8 cellular contexts compared by ENCODE assay signal in genomic region chr6:35343092-35343834, GRCh38. TPM values are rescaled to one million over a fixed set of nuclear protein-coding genes. Genes with fewer than 3 reads are reported as not detected.
A peak's percentile ranks its signal among the peaks of the same experiment; 100 is the strongest.
DNase-seq lines count a peak whose midpoint lies in the region; ATAC-seq, FAIRE-seq and TF ChIP-seq lines count a peak whose summit lies in the region.

No MANE protein-coding gene starts in this region.

- H3K9me3 ChIP-seq in T-helper 17 cell (ENCODE audit: control insufficient read depth, low read length, poor library complexity, severe bottlenecking) (no peaks in the 10 kb centered on the region), fibroblast of lung (ENCODE audit: control insufficient read depth, insufficient read depth, low read depth, low read length) (no peaks in the 10 kb centered on the region), neuron (ENCODE audit: low read length) (no peaks in the 10 kb centered on the region)

- no peak for FAIRE-seq in GM12892 (lab: Jason Lieb, UNC)

- ATAC-seq in T-helper 17 cell, result peak; percentile 6

- peak overlapping the region; percentile 80 for H3K9ac ChIP-seq in fibroblast of lung (ENCODE audit: insufficient read depth, low read length)

- peak overlapping the region; percentile 87 to 96 (median 94) for H3K4me3 ChIP-seq in fibroblast of lung (replicated peaks in 1 of 4; ENCODE audit: control extremely low read depth in 1 of 4, insufficient read depth in 1 of 4, low read depth in 3 of 4, low read length in 4 of 4)
- H3K4me3 ChIP-seq in neuron (ENCODE audit: low read length), result peak overlapping the region; percentile 89

- H3K27ac Mint-ChIP-seq in T-helper 17 cell, result peak overlapping the region; percentile 96

- H3K27me3 ChIP-seq in fibroblast of lung (ENCODE audit: control insufficient read depth, insufficient read depth, low read length) (no peaks in the 10 kb centered on the region), neuron (ENCODE audit: insufficient read depth, low read length) (no peaks in the 10 kb centered on the region)

- no peak for TF ChIP-seq CTCF in fibroblast of lung (conservative IDR thresholded peaks at IDR 0.05 in 1 of 2, IDR thresholded peaks at IDR 0.05 in 1 of 2; ENCODE audit: low read depth in 1 of 2, low read length in 2 of 2)

- TF ChIP-seq POLR2A in GM12892 (IDR thresholded peaks at IDR 0.05; ENCODE audit: low read depth, low read length), result no peak

- peaks cover 46% of the 10 kb centered on the region for H3K4me1 Mint-ChIP-seq in T-helper 17 cell

- H3K79me2 ChIP-seq in fibroblast of lung (ENCODE audit: control insufficient read depth, insufficient read depth, low read length), result peaks cover 46% of the 10 kb centered on the region

- H4K20me1 ChIP-seq in fibroblast of lung (ENCODE audit: control insufficient read depth, extremely low read depth, insufficient read depth, low read length), result no peaks in the 10 kb centered on the region

- H3K36me3 ChIP-seq in fibroblast of lung (ENCODE audit: control insufficient read depth, insufficient read depth, low read length) (peaks cover 6% of the 10 kb centered on the region), neuron (ENCODE audit: insufficient read depth, low read length) (peaks cover 6% of the 10 kb centered on the region)

- no peaks in the 10 kb centered on the region for H3K27me3 Mint-ChIP-seq in T-helper 17 cell

- H3K4me1 ChIP-seq in fibroblast of lung (ENCODE audit: control insufficient read depth, extremely low read depth, insufficient read depth, low read length) (peaks cover 4% of the 10 kb centered on the region), neuron (ENCODE audit: insufficient read depth, low read length) (peaks cover 10% of the 10 kb centered on the region)

- DNase-seq in HT-29 (ENCODE audit: low spot score) (peak; percentile 39), T-helper 17 cell (no peak), fibroblast of lung (ENCODE audit: low read depth in 2 of 2) (peak; percentile 38 to 47), T1000 (lab: John Stamatoyannopoulos, UW) (no peak), GM12892 (ENCODE audit: insufficient read length) (no peak), NCI-H774 (lab: John Stamatoyannopoulos, UW) (no peak)
- no peak for DNase-seq in stimulated activated CD4-positive, alpha-beta T cell treated with anti-CD3 and anti-CD28 coated beads, Interleukin-2, amount 100 ng/mL, for 24 hours

- H3K4me2 ChIP-seq in fibroblast of lung (ENCODE audit: extremely low read depth, insufficient read depth, low read length), result peak overlapping the region; percentile 94

- H3K36me3 Mint-ChIP-seq in T-helper 17 cell (ENCODE audit: low read depth), result peaks cover 8% of the 10 kb centered on the region

- H2AFZ ChIP-seq in fibroblast of lung (ENCODE audit: low read length) (no peak overlapping the region), neuron (ENCODE audit: low read depth, low read length) (no peak overlapping the region)

- H3K4me3 Mint-ChIP-seq in T-helper 17 cell, result peak overlapping the region; percentile 100

- H3K27ac ChIP-seq in fibroblast of lung (ENCODE audit: insufficient read depth, low read length), result peak overlapping the region; percentile 89

RNA-seq across cellular contexts. Expression of gene PPARD, which starts 0.9 kb away (rescaled TPM):
- total RNA-seq in HT-29 (2014; rRNA removed; shearing (Covaris generic)), result 10.1 and 13.7 TPM in 2 replicates
- 10 to 100 TPM; 25.0 to 29.9 TPM for total RNA-seq in T-helper 17 cell
- 9.8 and 16.3 TPM in 2 replicates for total RNA-seq in fibroblast of lung
- 14.8 and 27.5 TPM in 2 replicates for polyA plus RNA-seq in fibroblast of lung
- polyA plus RNA-seq in fibroblast of lung (2012), result 23.6 and 39.7 TPM in 2 replicates
- 49.9 and 72.6 TPM in 2 replicates for polyA minus RNA-seq in fibroblast of lung (ENCODE audit: low replicate concordance)
- polyA plus RNA-seq in GM12892 (2012; ENCODE audit: missing spikeins), result 7.0 TPM

RNA-seq across cellular contexts. Expression of gene DEF6, which starts 45.6 kb away (rescaled TPM):
- 2.0 and 3.2 TPM in 2 replicates for total RNA-seq in HT-29 (2014; rRNA removed; shearing (Covaris generic))
- 100 to 1,000 TPM; 193 to 206 TPM for total RNA-seq in T-helper 17 cell
- total RNA-seq in fibroblast of lung, result 0.33 and 0.51 TPM in 2 replicates
- polyA plus RNA-seq in fibroblast of lung, result 0.12 and 0.17 TPM in 2 replicates
- 0.17 and 0.41 TPM in 2 replicates for polyA plus RNA-seq in fibroblast of lung (2012)
- polyA minus RNA-seq in fibroblast of lung (ENCODE audit: low replicate concordance), result not detected in 2 replicates
- polyA plus RNA-seq in GM12892 (2012; ENCODE audit: missing spikeins), result 24.1 TPM

Comparison
In these comparisons a context has a peak if more than half of its experiments do, and no peak if none do; other contexts are left out.
1. DNase-seq: peak in HT-29 (single experiment) and fibroblast of lung (2 of 2); none in T-helper 17 cell (0 of 3), T1000 (single experiment), GM12892 (single experiment), NCI-H774 (single experiment) and stimulated activated CD4-positive, alpha-beta T cell treated with anti-CD3 and anti-CD28 coated beads, Interleukin-2, amount 100 ng/mL, for 24 hours (0 of 2).
2. RNA of gene DEF6, which starts 45.6 kb away (total RNA-seq): 193 to 206 TPM in T-helper 17 cell; 2.0 to 3.2 TPM in HT-29 and 0.33 to 0.51 TPM in fibroblast of lung; every median in the first group is over 10 times any median in the second.